27 cellular contexts compared by ENCODE assay signal in the genomic region with DNA sequence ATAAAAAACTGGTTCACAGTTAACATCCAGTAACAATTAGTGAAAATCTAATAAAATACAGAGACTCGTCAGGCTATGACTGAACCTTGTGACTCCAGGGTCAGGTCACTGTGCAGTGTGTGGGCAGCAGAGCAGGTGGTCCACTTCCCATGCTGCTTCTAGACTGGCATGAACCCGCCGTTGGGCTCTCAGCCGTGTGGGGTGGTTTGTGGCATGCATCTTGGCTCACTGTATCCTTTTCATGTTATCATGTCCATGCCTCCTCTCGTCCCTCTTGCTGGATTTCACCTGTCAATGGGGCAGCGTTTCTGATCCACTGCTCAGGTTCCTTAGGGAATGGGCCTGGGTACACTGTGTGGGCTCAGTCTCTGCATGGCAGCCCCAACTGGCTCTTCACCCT.
"Had no signal": no experiment of that assay in that cellular context is flagged by ENCODE, and none has a peak within 500 bp of the region (broad histone marks: within the 10 kb centered on the region; RNA-seq: fewer than 3 reads in every experiment).

No MANE protein-coding gene starts in this region.

- H3K27ac Mint-ChIP-seq: dendritic cell treated with granulocyte-macrophage colony-stimulating factor and Interleukin-4, amounts not matched to agents 40 ng/mL and 50 ng/mL, for 4 days; endodermal cell; mesothelial cell of epicardium; natural killer cell treated with Interleukin-12 subunit alpha and Interleukin-12 subunit beta and Interleukin-15 and Interleukin-18, amount 100 ng/mL, for 72 hours; neural progenitor cell had no signal

- H3K4me3 ChIP-seq: colonic mucosa, esophagus muscularis mucosa, gastroesophageal sphincter, heart left ventricle, hepatocyte, left lung, mucosa of descending colon, neural progenitor cell, psoas muscle, skin epidermis, testis, tibial nerve, upper lobe of left lung had no signal

- H2AFZ ChIP-seq: hepatocyte, neural progenitor cell had no signal

- H3K9me3 Mint-ChIP-seq: dendritic cell treated with granulocyte-macrophage colony-stimulating factor and Interleukin-4, amounts not matched to agents 40 ng/mL and 50 ng/mL, for 4 days; endodermal cell; mesothelial cell of epicardium; naive B cell; natural killer cell treated with Interleukin-12 subunit alpha and Interleukin-12 subunit beta and Interleukin-15 and Interleukin-18, amount 100 ng/mL, for 72 hours; neural progenitor cell had no signal

- DNase-seq: colonic mucosa; effector CD8-positive, alpha-beta T cell; endodermal cell; foreskin keratinocyte; heart left ventricle; kidney; left lung; mesenchymal stem cell; mucosa of descending colon; naive B cell; psoas muscle; right cardiac atrium; stimulated activated CD4-positive, alpha-beta T cell treated with anti-CD3 and anti-CD28 coated beads, Interleukin-15, amount 100 ng/mL, for 24 hours; stimulated activated CD4-positive, alpha-beta T cell treated with anti-CD3 and anti-CD28 coated beads, Interleukin-2, amount 100 ng/mL, for 48 hours; stimulated activated naive CD4-positive, alpha-beta T cell treated with Interleukin-2 at 50 U/mL for 16 hours; substantia nigra; testis; upper lobe of left lung had no signal

- H3K27ac ChIP-seq: colonic mucosa, esophagus muscularis mucosa, foreskin keratinocyte, gastroesophageal sphincter, heart left ventricle, hepatocyte, left lung, neural progenitor cell, psoas muscle, skin epidermis, testis, tibial nerve, upper lobe of left lung had no signal

- ATAC-seq: foreskin keratinocyte; gastroesophageal sphincter; heart left ventricle; left lung; mucosa of descending colon; natural killer cell treated with Interleukin-12 subunit alpha and Interleukin-12 subunit beta and Interleukin-15 and Interleukin-18, amount 100 ng/mL, for 72 hours; psoas muscle; right cardiac atrium had no signal

- H3K4me1 Mint-ChIP-seq: endodermal cell, mesothelial cell of epicardium, neural progenitor cell had no signal

- H3K27me3 Mint-ChIP-seq: dendritic cell treated with granulocyte-macrophage colony-stimulating factor and Interleukin-4, amounts not matched to agents 40 ng/mL and 50 ng/mL, for 4 days; naive B cell; natural killer cell treated with Interleukin-12 subunit alpha and Interleukin-12 subunit beta and Interleukin-15 and Interleukin-18, amount 100 ng/mL, for 72 hours had no signal

- H3K4me3 Mint-ChIP-seq: dendritic cell treated with granulocyte-macrophage colony-stimulating factor and Interleukin-4, amounts not matched to agents 40 ng/mL and 50 ng/mL, for 4 days; endodermal cell; mesothelial cell of epicardium; natural killer cell treated with Interleukin-12 subunit alpha and Interleukin-12 subunit beta and Interleukin-15 and Interleukin-18, amount 100 ng/mL, for 72 hours; neural progenitor cell had no signal

- H3K79me2 ChIP-seq: hepatocyte had no signal

- H3K4me1 ChIP-seq: colonic mucosa, esophagus muscularis mucosa, foreskin keratinocyte, gastroesophageal sphincter, heart left ventricle, left lung, neural progenitor cell, psoas muscle, testis, tibial nerve, upper lobe of left lung had no signal

- H3K36me3 ChIP-seq: colonic mucosa, neural progenitor cell had no signal

- H3K27me3 ChIP-seq: colonic mucosa, esophagus muscularis mucosa, foreskin keratinocyte, gastroesophageal sphincter, heart left ventricle, hepatocyte, left lung, neural progenitor cell, testis, tibial nerve, upper lobe of left lung had no signal

- H3K9me3 ChIP-seq: colonic mucosa, esophagus muscularis mucosa, gastroesophageal sphincter, heart left ventricle, left lung, mucosa of descending colon, psoas muscle, testis, tibial nerve, upper lobe of left lung had no signal

- H3K4me2 ChIP-seq: hepatocyte, neural progenitor cell had no signal
